8 cellular contexts compared by ENCODE assay signal in the genomic region with DNA sequence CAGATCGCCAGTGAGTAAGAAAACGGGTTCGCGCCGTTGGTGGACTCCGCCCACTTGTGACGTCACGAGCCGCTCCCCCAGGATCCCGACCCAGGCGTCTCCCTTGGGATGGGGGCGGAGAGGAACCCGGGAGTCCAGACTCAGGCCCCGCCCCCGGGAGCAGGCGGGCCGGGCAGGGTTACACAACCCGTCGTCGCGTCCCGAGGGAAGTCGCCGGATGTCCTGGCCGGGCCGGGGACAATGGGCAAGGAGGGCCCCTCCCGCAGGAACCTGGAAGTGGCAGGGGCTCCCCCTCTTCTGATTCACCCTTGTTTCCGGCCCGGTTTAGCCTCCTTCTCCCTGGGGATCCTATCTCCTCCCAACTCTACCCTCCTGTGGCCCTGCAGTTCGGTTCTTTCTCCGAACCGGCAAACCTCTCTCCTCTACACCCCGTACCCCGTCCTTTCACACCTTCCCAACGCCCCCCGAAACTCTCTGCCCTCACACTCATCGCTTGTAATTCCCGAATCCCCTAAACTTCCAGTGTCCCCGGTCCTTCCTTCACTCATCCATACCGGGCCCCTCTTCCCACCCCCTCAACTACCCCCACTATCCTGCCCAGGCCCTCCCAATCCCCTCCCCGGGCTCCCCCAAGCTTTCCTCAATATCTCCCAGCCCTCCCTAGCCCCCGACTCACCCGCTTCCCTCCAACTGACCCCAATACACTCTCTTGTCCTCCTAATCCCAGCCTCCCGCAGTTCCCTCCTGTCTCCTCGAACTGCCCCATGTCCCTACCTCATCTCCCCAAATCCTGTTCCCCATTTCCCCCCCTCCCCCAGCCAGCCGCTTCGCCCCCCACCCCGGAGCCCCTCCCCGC. TPM values are rescaled to one million over a fixed set of nuclear protein-coding genes. Genes with fewer than 3 reads are reported as not detected.
DNase-seq lines count a peak whose midpoint lies in the region; ATAC-seq and TF ChIP-seq lines count a peak whose summit lies in the region.

No MANE protein-coding gene starts in this region.

- H3K27me3 Mint-ChIP-seq in activated T-cell treated with anti-CD3 and anti-CD28 coated beads, Interleukin-2, amount 50 U/mL, for 4 hours (ENCODE audit: low read depth) = no peaks in the 10 kb centered on the region
- no peaks in the 10 kb centered on the region for H3K27me3 Mint-ChIP-seq in mesothelial cell of epicardium (ENCODE audit: low read depth)

- no peaks in the 10 kb centered on the region for H3K36me3 Mint-ChIP-seq in activated T-cell treated with anti-CD3 and anti-CD28 coated beads, Interleukin-2, amount 50 U/mL, for 4 hours (ENCODE audit: insufficient read depth)
- no peaks in the 10 kb centered on the region for H3K36me3 Mint-ChIP-seq in mesothelial cell of epicardium

- no peaks in the 10 kb centered on the region for H3K9me3 Mint-ChIP-seq in activated T-cell treated with anti-CD3 and anti-CD28 coated beads, Interleukin-2, amount 50 U/mL, for 4 hours
- no peaks in the 10 kb centered on the region for H3K9me3 Mint-ChIP-seq in mesothelial cell of epicardium

- TF ChIP-seq CTCF in AG10803 (conservative IDR thresholded peaks at IDR 0.05; ENCODE audit: low read length) = no peak
- no peak for TF ChIP-seq CTCF in mesothelial cell of epicardium (IDR thresholded peaks at IDR 0.05; ENCODE audit: unreplicated experiment)

- H3K4me1 Mint-ChIP-seq in activated T-cell treated with anti-CD3 and anti-CD28 coated beads, Interleukin-2, amount 50 U/mL, for 4 hours (ENCODE audit: low read depth) = peaks cover 52% of the 10 kb centered on the region
- peaks cover 31% of the 10 kb centered on the region for H3K4me1 Mint-ChIP-seq in mesothelial cell of epicardium

- DNase-seq in AG10803 (ENCODE audit: low read depth) = peak; percentile 90
- DNase-seq in NCI-H446 treated with DMSO at 0.1 percent for 48 hours (lab: John Stamatoyannopoulos, UW) = peak; percentile 14
- no peak for DNase-seq in activated T-cell treated with anti-CD3 and anti-CD28 coated beads, Interleukin-2, amount 50 U/mL, for 4 hours
- peak; percentile 73 to 84 for DNase-seq in erythroblast (lab: John Stamatoyannopoulos, UW)
- peak; percentile 87 to 92 for DNase-seq in mesothelial cell of epicardium (ENCODE audit: low spot score in 2 of 2, unreplicated experiment in 2 of 2)
- peak; percentile 73 for DNase-seq in stimulated activated naive CD8-positive, alpha-beta T cell treated with anti-CD3 and anti-CD28 coated beads, Interleukin-15, Interleukin-2, amounts not matched to agents 100 U/mL and 50 U/mL, for 24 hours

- peak; percentile 35 for TF ChIP-seq POLR2A in GM19099 (IDR thresholded peaks at IDR 0.05; ENCODE audit: extremely low read depth, insufficient read length, low read depth)
- peak; percentile 10 for TF ChIP-seq POLR2A in erythroblast (IDR thresholded peaks at IDR 0.05; ENCODE audit: low read length)

- peak in 1 of 2 donors; percentile 12 for ATAC-seq in activated T-cell treated with anti-CD3 and anti-CD28 coated beads, Interleukin-2, amount 50 U/mL, for 4 hours
- ATAC-seq in stimulated activated naive CD8-positive, alpha-beta T cell treated with anti-CD3 and anti-CD28 coated beads, Interleukin-15, Interleukin-2, amounts not matched to agents 100 U/mL and 50 U/mL, for 24 hours = peak; percentile 33
- ATAC-seq in GM18870 (IDR thresholded peaks at IDR 0.05; ENCODE audit: unreplicated experiment) = no peak

- H3K27ac Mint-ChIP-seq in mesothelial cell of epicardium = peak overlapping the region; percentile 97

- peak overlapping the region; percentile 64 for H3K4me3 ChIP-seq in AG10803 (ENCODE audit: low read length)

- peak overlapping the region; percentile 82 for H3K4me3 Mint-ChIP-seq in activated T-cell treated with anti-CD3 and anti-CD28 coated beads, Interleukin-2, amount 50 U/mL, for 4 hours
- H3K4me3 Mint-ChIP-seq in mesothelial cell of epicardium = peak overlapping the region; percentile 84

RNA-seq across cellular contexts. Expression of gene ERCC1, which starts 20.0 kb away (rescaled TPM):
- 10 to 100 TPM; 68.0 to 86.2 (median 85.7) TPM for total RNA-seq in activated T-cell treated with anti-CD3 and anti-CD28 coated beads, Interleukin-2, amount 50 U/mL, for 4 hours
- total RNA-seq in mesothelial cell of epicardium = 92.8 to 100 TPM (median 96.4 TPM) in 3 replicates

RNA-seq across cellular contexts. Expression of gene FOSB, which starts 24.1 kb away (rescaled TPM):
- 10 to 100 TPM; 10.5 to 13.4 (median 13.2) TPM for total RNA-seq in activated T-cell treated with anti-CD3 and anti-CD28 coated beads, Interleukin-2, amount 50 U/mL, for 4 hours
- 272 to 287 TPM (median 278 TPM) in 3 replicates for total RNA-seq in mesothelial cell of epicardium

RNA-seq across cellular contexts. Expression of gene POLR1G, which starts 37.2 kb away (rescaled TPM):
- 10 to 100 TPM; 45.2 to 57.3 (median 49.1) TPM for total RNA-seq in activated T-cell treated with anti-CD3 and anti-CD28 coated beads, Interleukin-2, amount 50 U/mL, for 4 hours
- 6.7 to 7.5 TPM (median 6.7 TPM) in 3 replicates for total RNA-seq in mesothelial cell of epicardium

RNA-seq across cellular contexts. Expression of gene PPP1R13L, which starts 38.8 kb away (rescaled TPM):
- total RNA-seq in activated T-cell treated with anti-CD3 and anti-CD28 coated beads, Interleukin-2, amount 50 U/mL, for 4 hours = 1 to 10 TPM; 1.6 to 6.8 (median 4.1) TPM
- total RNA-seq in mesothelial cell of epicardium = 58.0 to 64.0 TPM (median 58.7 TPM) in 3 replicates

RNA-seq across cellular contexts. Expression of gene RTN2, which starts 53.2 kb away (rescaled TPM):
- 1 to 10 TPM in 2 of 3 donors, under 1 TPM in 1; 0.83 to 1.5 (median 1.5) TPM for total RNA-seq in activated T-cell treated with anti-CD3 and anti-CD28 coated beads, Interleukin-2, amount 50 U/mL, for 4 hours
- total RNA-seq in mesothelial cell of epicardium = 15.2 to 18.1 TPM (median 16.7 TPM) in 3 replicates

Comparison
In these comparisons a context has a peak if more than half of its experiments do, and no peak if none do; other contexts are left out.
1. RNA of gene FOSB, which starts 24.1 kb away (total RNA-seq): 272 to 287 TPM in mesothelial cell of epicardium; 10.5 to 13.4 TPM in activated T-cell treated with anti-CD3 and anti-CD28 coated beads, Interleukin-2, amount 50 U/mL, for 4 hours; every median in the first group is over 10 times any median in the second.